In the genomic region with DNA sequence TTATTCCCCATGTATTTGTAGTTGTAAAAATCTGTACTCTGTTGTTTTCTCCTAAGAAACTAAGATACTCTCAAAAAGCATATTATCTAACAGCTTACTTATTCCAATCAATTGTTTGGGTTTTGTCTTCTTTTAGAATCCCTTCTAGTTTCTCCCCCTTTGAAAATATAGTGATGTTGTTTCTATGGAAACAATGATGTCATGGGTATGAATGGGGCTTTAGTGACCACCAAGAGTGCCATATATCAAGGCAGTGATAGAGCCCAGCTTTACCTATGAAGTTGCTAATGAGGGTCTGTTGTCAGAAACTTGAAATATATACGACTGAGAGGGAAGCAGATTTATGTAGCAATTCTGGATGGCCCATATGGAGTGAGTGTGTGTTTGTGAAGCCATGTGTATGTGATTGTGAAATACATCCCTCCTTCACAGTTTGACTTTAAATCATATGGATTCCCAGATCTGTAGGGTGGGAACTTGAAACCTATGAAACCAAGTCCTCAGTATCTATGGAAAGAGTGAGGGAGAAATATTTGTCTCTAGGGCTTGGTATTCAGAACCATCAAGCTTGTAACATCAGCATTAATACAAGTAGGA, we compare ENCODE assay signal across 31 cellular contexts.
"Had no signal": no experiment of that assay in that cellular context is flagged by ENCODE, and none has a peak within 500 bp of the region (broad histone marks: within the 10 kb centered on the region; RNA-seq: fewer than 3 reads in every experiment).

No MANE protein-coding gene starts in this region.

- H3K9me3 Mint-ChIP-seq: natural killer cell; stimulated activated naive CD8-positive, alpha-beta T cell treated with anti-CD3 and anti-CD28 coated beads, Interleukin-15, amount 100 ng/mL, for 72 hours; type B pancreatic cell had no signal

- H3K27ac ChIP-seq: neutrophil, pancreas, psoas muscle, skin epidermis, spleen, suprapubic skin, testis, tibial artery, transverse colon, upper lobe of right lung, uterus had no signal

- H3K27me3 Mint-ChIP-seq: progenitor cell of endocrine pancreas, type B pancreatic cell had no signal

- H3K9me3 ChIP-seq: neutrophil, pancreas, psoas muscle, spleen, suprapubic skin, testis, tibial artery, transverse colon, upper lobe of right lung, uterus had no signal

- H3K4me3 Mint-ChIP-seq: naive thymus-derived CD4-positive, alpha-beta T cell; natural killer cell; nephron; neural crest cell; stimulated activated memory B cell treated with anti-CD40 and anti-IgM and Interleukin-4, amounts not matched to agents 10 μg/mL and 1 μg/mL and 100 μg/mL, for 72 hours; stimulated activated naive CD8-positive, alpha-beta T cell treated with anti-CD3 and anti-CD28 coated beads, Interleukin-15, amount 100 ng/mL, for 72 hours; type B pancreatic cell had no signal

- DNase-seq: naive thymus-derived CD4-positive, alpha-beta T cell; natural killer cell; nucleus accumbens; pancreas; psoas muscle; right cardiac atrium; spleen; stimulated activated CD4-positive, alpha-beta T cell treated with anti-CD3 and anti-CD28 coated beads, Interleukin-12 subunit alpha, Interleukin-12 subunit beta, amount 100 ng/mL, for 4 hours; stimulated activated CD4-positive, alpha-beta T cell treated with anti-CD3 and anti-CD28 coated beads, Interleukin-1b, Interleukin-23, amount 100 ng/mL, for 48 hours; stimulated activated CD4-positive, alpha-beta T cell treated with anti-CD3 and anti-CD28 coated beads, Interleukin-4, amount 100 ng/mL, for 1 hour; stimulated activated CD4-positive, alpha-beta T cell treated with anti-CD3 and anti-CD28 coated beads, Interleukin-4, amount 100 ng/mL, for 4 hours; stimulated activated CD8-positive, alpha-beta memory T cell treated with anti-CD3 and anti-CD28 coated beads, Interleukin-4, amount 100 ng/mL, for 48 hours; stimulated activated naive CD4-positive, alpha-beta T cell; stimulated activated naive CD8-positive, alpha-beta T cell treated with anti-CD3 and anti-CD28 coated beads, Interleukin-15, amount 100 ng/mL, for 72 hours; stimulated activated naive CD8-positive, alpha-beta T cell treated with anti-CD3 and anti-CD28 coated beads, Interleukin-15, Interleukin-2, amounts not matched to agents 100 U/mL and 50 U/mL, for 24 hours; substantia nigra; testis; tibial artery; transverse colon; upper lobe of right lung; uterus had no signal

- H3K36me3 Mint-ChIP-seq: naive thymus-derived CD4-positive, alpha-beta T cell; natural killer cell; stimulated activated memory B cell treated with anti-CD40 and anti-IgM and Interleukin-4, amounts not matched to agents 10 μg/mL and 1 μg/mL and 100 μg/mL, for 72 hours had no signal

- ATAC-seq: naive thymus-derived CD4-positive, alpha-beta T cell; natural killer cell; pancreas; psoas muscle; right cardiac atrium; sciatic nerve; stimulated activated memory B cell treated with anti-CD40 and anti-IgM and Interleukin-4, amounts not matched to agents 10 μg/mL and 1 μg/mL and 100 μg/mL, for 72 hours; stimulated activated naive CD8-positive, alpha-beta T cell treated with anti-CD3 and anti-CD28 coated beads, Interleukin-15, amount 100 ng/mL, for 72 hours; stimulated activated naive CD8-positive, alpha-beta T cell treated with anti-CD3 and anti-CD28 coated beads, Interleukin-15, Interleukin-2, amounts not matched to agents 100 U/mL and 50 U/mL, for 24 hours; upper lobe of right lung had no signal

- H3K27me3 ChIP-seq: neutrophil, pancreas, suprapubic skin, testis, tibial artery, transverse colon, upper lobe of right lung, uterus had no signal

- H3K27ac Mint-ChIP-seq: naive thymus-derived CD4-positive, alpha-beta T cell; natural killer cell; progenitor cell of endocrine pancreas; stimulated activated memory B cell treated with anti-CD40 and anti-IgM and Interleukin-4, amounts not matched to agents 10 μg/mL and 1 μg/mL and 100 μg/mL, for 72 hours; stimulated activated naive CD8-positive, alpha-beta T cell treated with anti-CD3 and anti-CD28 coated beads, Interleukin-15, amount 100 ng/mL, for 72 hours; type B pancreatic cell had no signal

- H3K4me3 ChIP-seq: pancreas, psoas muscle, skin epidermis, smooth muscle cell, spleen, suprapubic skin, testis, tibial artery, transverse colon, upper lobe of right lung, uterus had no signal

- H3K4me2 ChIP-seq: smooth muscle cell had no signal

- H3K4me1 ChIP-seq: pancreas, psoas muscle, suprapubic skin, testis, tibial artery, transverse colon, upper lobe of right lung, uterus had no signal

- H3K36me3 ChIP-seq: neutrophil, pancreas, spleen, suprapubic skin, tibial artery, transverse colon, upper lobe of right lung, uterus had no signal

- H3K4me1 Mint-ChIP-seq: natural killer cell; stimulated activated memory B cell treated with anti-CD40 and anti-IgM and Interleukin-4, amounts not matched to agents 10 μg/mL and 1 μg/mL and 100 μg/mL, for 72 hours; stimulated activated naive CD8-positive, alpha-beta T cell treated with anti-CD3 and anti-CD28 coated beads, Interleukin-15, amount 100 ng/mL, for 72 hours had no signal
